8 cellular contexts compared by ENCODE assay signal in the genomic region with DNA sequence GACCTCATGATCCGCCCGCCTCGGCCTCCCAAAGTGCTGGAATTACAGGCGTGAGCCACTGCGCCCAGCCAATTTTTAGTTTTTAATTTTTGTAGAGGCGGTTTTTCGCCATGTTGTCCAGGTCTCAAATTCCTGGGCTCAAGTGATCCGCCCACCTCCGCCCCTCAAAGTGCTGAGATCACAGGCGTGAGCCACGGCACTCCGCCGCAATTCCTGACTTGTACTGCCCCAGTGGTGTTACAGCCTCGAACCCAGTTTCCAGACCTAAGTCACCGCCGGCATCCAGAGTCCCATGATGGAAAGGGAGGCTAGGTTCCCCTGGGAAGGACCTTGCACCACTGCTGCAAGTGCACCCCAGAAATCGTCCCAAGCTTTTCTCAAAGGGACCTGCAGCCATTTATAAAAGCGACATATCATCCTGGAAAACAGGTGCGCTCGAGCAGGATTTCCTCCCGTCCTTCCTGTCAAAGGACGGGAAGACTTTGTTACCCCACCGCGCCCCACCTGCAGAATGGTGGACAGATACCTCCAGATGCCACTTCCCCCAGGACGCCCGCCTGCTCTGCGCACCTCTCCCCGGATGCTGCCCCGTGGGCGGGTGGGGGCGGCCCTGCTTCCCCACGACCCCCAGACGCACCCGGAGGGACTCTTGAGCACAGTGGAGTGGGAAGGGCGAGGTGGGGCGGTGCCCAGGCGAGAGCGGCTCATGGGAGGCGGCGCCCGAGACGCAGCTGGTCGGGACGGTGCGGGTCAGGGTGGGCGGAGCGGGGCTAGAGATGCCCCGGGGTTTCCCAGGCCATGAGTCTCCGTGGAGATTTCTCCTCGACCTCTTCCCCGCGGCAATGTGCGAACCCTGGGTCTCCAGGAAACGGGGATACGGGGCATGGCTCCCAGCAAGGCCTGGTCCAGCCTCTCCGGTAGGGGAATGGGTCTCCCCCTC. TPM values are rescaled to one million over a fixed set of nuclear protein-coding genes. Genes with fewer than 3 reads are reported as not detected.
A peak's percentile ranks its signal among the peaks of the same experiment; 100 is the strongest.
DNase-seq lines count a peak whose midpoint lies in the region; ATAC-seq, FAIRE-seq and TF ChIP-seq lines count a peak whose summit lies in the region.

No MANE protein-coding gene starts in this region.

- H3K18ac ChIP-seq in H9 (ENCODE audit: insufficient read length, low read depth, low read length) = peak overlapping the region; percentile 96

- peak overlapping the region; percentile 39 for H2BK120ac ChIP-seq in H9 (ENCODE audit: low read depth, low read length, poor library complexity, severe bottlenecking)

- no peak overlapping the region for H2AK5ac ChIP-seq in H9 (ENCODE audit: insufficient read length, low read length)

- no peak overlapping the region for H4K8ac ChIP-seq in H9 (replicated peaks; ENCODE audit: insufficient read length, low read depth, low read length)

- H2AFZ ChIP-seq in H9 (ENCODE audit: low read length) = no peak overlapping the region
- H2AFZ ChIP-seq in mammary epithelial cell (ENCODE audit: low read depth, low read length) = peak overlapping the region; percentile 51

- no peaks in the 10 kb centered on the region for H3K4me1 ChIP-seq in H9 (ENCODE audit: insufficient read depth, low read length)
- peaks cover 9% of the 10 kb centered on the region for H3K4me1 ChIP-seq in mammary epithelial cell (ENCODE audit: insufficient read depth, low read length)
- peaks cover 7 to 21% of the 10 kb centered on the region in 2 donors for H3K4me1 ChIP-seq in kidney (ENCODE audit: control insufficient read depth in 1 of 2, insufficient read depth in 1 of 2, low read depth in 1 of 2, low read length in 2 of 2)

- in situ Hi-C loops in mammary epithelial cell (cut with MboI; ENCODE audit: low sequenced_read_pairs in 2 of 2) = no loop called here

- H2BK5ac ChIP-seq in H9 (ENCODE audit: insufficient read length, low read length) = no peak overlapping the region

- H3K79me1 ChIP-seq in H9 (ENCODE audit: insufficient read depth, low read depth, low read length, poor library complexity, severe bottlenecking) = no peaks in the 10 kb centered on the region

- peak overlapping the region; percentile 36 for H4K91ac ChIP-seq in H9 (ENCODE audit: insufficient read length, low read depth, low read length)

- H3K9ac ChIP-seq in H9 (ENCODE audit: extremely low read depth, insufficient read length, low read length) (peak overlapping the region; percentile 95), mammary epithelial cell (ENCODE audit: insufficient read depth, low read length) (peak overlapping the region; percentile 70), kidney (ENCODE audit: low read length in 2 of 2) (peak overlapping the region; percentile 43 to 69)

- no peak overlapping the region for H3T11ph ChIP-seq in H9 (ENCODE audit: low read length)

- H4K5ac ChIP-seq in H9 (ENCODE audit: insufficient read length, low read depth, low read length) = peak overlapping the region; percentile 60

- CTCF ChIA-PET in mammary epithelial cell (lab: Charles Lee; ENCODE audit: low non-redundant PET) = no interaction called here

- peak overlapping the region; percentile 97 to 99 (median 99) for H3K27ac Mint-ChIP-seq in H9
- peak overlapping the region; percentile 100 for H3K27ac Mint-ChIP-seq in T-helper 17 cell

- WGBS in H9 (ENCODE audit: extremely low coverage, insufficient read length, low lambda C conversion rate) = no CpG with 5 or more reads among the region's 56 CpGs
- WGBS in mammary epithelial cell (ENCODE audit: low coverage, missing lambda C conversion rate) = 41% methylated on average over 20 of the region's 56 CpGs

- no peak overlapping the region; the same call in 1 of the 2 replicates for H2BK15ac ChIP-seq in H9 (ENCODE audit: low read depth, low read length)

- TF ChIP-seq CTCF in GM12875 (IDR thresholded peaks at IDR 0.05; ENCODE audit: borderline replicate concordance, insufficient read depth, low read depth, low read length) (no peak), H9 (conservative IDR thresholded peaks at IDR 0.05) (no peak), mammary epithelial cell (conservative IDR thresholded peaks at IDR 0.05 in 1 of 2, IDR thresholded peaks at IDR 0.05 in 1 of 2; ENCODE audit: extremely low read depth in 1 of 2, insufficient read depth in 1 of 2, low read depth in 1 of 2, low read length in 2 of 2) (no peak), kidney (IDR thresholded peaks at IDR 0.05; ENCODE audit: borderline replicate concordance, extremely low read depth, insufficient read depth) (no peak)

- peaks cover 0 to 15% of the 10 kb centered on the region in 2 experiments; a peak in 2 of 4 replicates for H3K4me1 Mint-ChIP-seq in H9
- peaks cover 17% of the 10 kb centered on the region for H3K4me1 Mint-ChIP-seq in T-helper 17 cell

- H3K4me3 ChIP-seq in GM12875 (ENCODE audit: low read depth, low read length) (peak overlapping the region; percentile 85), mammary epithelial cell (replicated peaks in 1 of 3; ENCODE audit: insufficient read depth in 1 of 3, low read depth in 2 of 3, low read length in 3 of 3) (peak overlapping the region; percentile 63 to 70 (median 68)), kidney (ENCODE audit: low read length in 2 of 2) (peak overlapping the region; percentile 72 to 90)

- H3K9me3 ChIP-seq in H9 (ENCODE audit: control insufficient read depth, low read depth, low read length) (peaks cover 26% of the 10 kb centered on the region), T-helper 17 cell (ENCODE audit: control insufficient read depth, low read length, poor library complexity, severe bottlenecking) (no peaks in the 10 kb centered on the region), mammary epithelial cell (replicated peaks; ENCODE audit: insufficient read depth, low read length) (peaks cover 4% of the 10 kb centered on the region), kidney (ENCODE audit: control insufficient read depth in 1 of 2, low read length in 2 of 2) (no peaks in the 10 kb centered on the region)

- H3K79me2 ChIP-seq in H9 (ENCODE audit: insufficient read depth, low read length) (peaks cover 3% of the 10 kb centered on the region; the same call in 1 of the 2 replicates), mammary epithelial cell (ENCODE audit: insufficient read depth, low read length) (peaks cover 21% of the 10 kb centered on the region)

- H3K4me3 Mint-ChIP-seq in H9 (peak overlapping the region; percentile 96 to 97), T-helper 17 cell (peak overlapping the region; percentile 99)

- H4K20me1 ChIP-seq in H9 (ENCODE audit: control insufficient read depth, insufficient read depth, insufficient read length) (no peaks in the 10 kb centered on the region), mammary epithelial cell (ENCODE audit: insufficient read depth, low read length) (no peaks in the 10 kb centered on the region)

- H3K27me3 Mint-ChIP-seq in H9 (ENCODE audit: low read depth) = peaks cover 5% of the 10 kb centered on the region
- no peaks in the 10 kb centered on the region for H3K27me3 Mint-ChIP-seq in T-helper 17 cell

- peak overlapping the region; percentile 98; the same call in 1 of the 2 replicates for H3K14ac ChIP-seq in H9 (ENCODE audit: insufficient read depth, low read length)

- no peak overlapping the region for H3K23ac ChIP-seq in H9 (ENCODE audit: insufficient read length, low read depth, low read length)

- peak; percentile 63 for DNase-seq in H9
- peak; percentile 64 for DNase-seq in LHCN-M2 (ENCODE audit: low read depth)
- DNase-seq in T-helper 17 cell = peak in 2 of 3 donors; percentile 31 to 35
- peak; percentile 58 for DNase-seq in mammary epithelial cell
- DNase-seq in kidney = peak; percentile 94
- DNase-seq in stimulated activated CD4-positive, alpha-beta T cell treated with anti-CD3 and anti-CD28 coated beads, Interleukin-12 subunit alpha, Interleukin-12 subunit beta, amount 100 ng/mL, for 4 hours = peak; percentile 66
- no peak for DNase-seq in GOT3 (lab: John Stamatoyannopoulos, UW)

- H3K27ac ChIP-seq in H9 (ENCODE audit: insufficient read length, low read depth, low read length) = peak overlapping the region; percentile 65
- H3K27ac ChIP-seq in mammary epithelial cell (ENCODE audit: insufficient read depth, low read depth, low read length) = peak overlapping the region; percentile 82
- peak overlapping the region; percentile 96 to 98 for H3K27ac ChIP-seq in kidney (ENCODE audit: low read depth in 2 of 2, low read length in 2 of 2)

- H3K27me3 ChIP-seq in H9 (ENCODE audit: insufficient read depth, low read length) (no peaks in the 10 kb centered on the region), mammary epithelial cell (ENCODE audit: insufficient read depth, low read length) (no peaks in the 10 kb centered on the region)

- intact Hi-C loops in mammary epithelial cell (cut with micrococcal nuclease) (no loop called here), kidney (cut with DNase I) (no loop called here)

- BruUV-seq in mammary epithelial cell (replicated peaks; lab: Mats Ljungman, UMichigan) = no TSS peak

- peaks cover 48 to 50% of the 10 kb centered on the region in 2 experiments for H3K9me3 Mint-ChIP-seq in H9

- H2BK12ac ChIP-seq in H9 (ENCODE audit: insufficient read length, low read depth, low read length) = no peak overlapping the region

- peak; percentile 37 for ATAC-seq in T-helper 17 cell

- H3K4ac ChIP-seq in H9 (ENCODE audit: low read depth, low read length) = peak overlapping the region; percentile 56

- dilution Hi-C loops in mammary epithelial cell (cut with HindIII; ENCODE audit: low sequenced_read_pairs) = no loop called here

- no peak overlapping the region for H3K56ac ChIP-seq in H9 (ENCODE audit: insufficient read length, low read depth, low read length)

- H3K36me3 ChIP-seq in mammary epithelial cell (ENCODE audit: insufficient read depth, low read length) = peaks cover 8% of the 10 kb centered on the region
- peaks cover 8 to 15% of the 10 kb centered on the region in 2 donors for H3K36me3 ChIP-seq in kidney (ENCODE audit: control insufficient read depth in 1 of 2, insufficient read depth in 2 of 2, low read length in 2 of 2)

- H3K4me2 ChIP-seq in H9 (ENCODE audit: insufficient read depth, insufficient read length, low read length) = peak overlapping the region; percentile 91
- H3K4me2 ChIP-seq in mammary epithelial cell (ENCODE audit: insufficient read depth, low read depth, low read length) = peak overlapping the region; percentile 97

- H3K23me2 ChIP-seq in H9 (ENCODE audit: insufficient read length, low read depth, low read length, poor library complexity, severe bottlenecking) = peaks cover 16% of the 10 kb centered on the region

- FAIRE-seq in kidney (lab: Jason Lieb, UNC) = no peak

- H3K36me3 Mint-ChIP-seq in H9 (ENCODE audit: insufficient read depth in 1 of 3, low read depth in 3 of 3) (peaks cover 30 to 40% (median 30%) of the 10 kb centered on the region in 3 experiments), T-helper 17 cell (ENCODE audit: low read depth) (peaks cover 7% of the 10 kb centered on the region)

- H2BK20ac ChIP-seq in H9 (ENCODE audit: low read depth, low read length, poor library complexity, severe bottlenecking) = no peak overlapping the region

RNA-seq across cellular contexts. Expression of gene RPL10, which starts 1.0 kb away (rescaled TPM):
- total RNA-seq in H9 (2021) (2,110 and 2,124 TPM in 2 replicates), LHCN-M2 (2014; rRNA removed) (2,668 and 4,535 TPM in 2 replicates), T-helper 17 cell (1,000 to 10,000 TPM; 4,596 to 4,820 TPM), mammary epithelial cell (1,000 to 10,000 TPM; 1,996 to 2,155 TPM), kidney (2,684 TPM)
- polyA plus RNA-seq in LHCN-M2 (2012) = 3,666 TPM
- polyA plus RNA-seq in mammary epithelial cell (5,021 TPM), kidney (ENCODE audit: insufficient read depth, low read depth, low replicate concordance) (2,858 TPM)
- 1,289 TPM for polyA minus RNA-seq in mammary epithelial cell

RNA-seq across cellular contexts. Expression of gene DNASE1L1, which starts 11.8 kb away (rescaled TPM):
- total RNA-seq in H9 (2021) = 14.2 and 14.5 TPM in 2 replicates
- total RNA-seq in LHCN-M2 (2014; rRNA removed) = 96.6 and 104 TPM in 2 replicates
- 91.3 TPM for polyA plus RNA-seq in LHCN-M2 (2012)
- 10 to 100 TPM; 20.5 to 22.6 TPM for total RNA-seq in T-helper 17 cell
- total RNA-seq in mammary epithelial cell = 10 to 100 TPM; 17.8 to 30.5 TPM
- 25.2 TPM for polyA plus RNA-seq in mammary epithelial cell
- polyA minus RNA-seq in mammary epithelial cell = 20.6 TPM
- total RNA-seq in kidney = 33.8 TPM
- polyA plus RNA-seq in kidney (ENCODE audit: insufficient read depth, low read depth, low replicate concordance) = 28.0 TPM

RNA-seq across cellular contexts. Expression of gene TAFAZZIN, which starts 14.1 kb away (rescaled TPM):
- total RNA-seq in H9 (2021) (24.7 and 25.5 TPM in 2 replicates), LHCN-M2 (2014; rRNA removed) (28.2 and 159 TPM in 2 replicates), T-helper 17 cell (10 to 100 TPM; 84.1 to 95.7 TPM), mammary epithelial cell (10 to 100 TPM; 19.5 to 31.0 TPM), kidney (40.2 TPM)
- 15.1 TPM for polyA plus RNA-seq in LHCN-M2 (2012)
- polyA plus RNA-seq in mammary epithelial cell (18.6 TPM), kidney (ENCODE audit: insufficient read depth, low read depth, low replicate concordance) (33.3 TPM)
- 22.8 TPM for polyA minus RNA-seq in mammary epithelial cell

RNA-seq across cellular contexts. Expression of gene EMD, which starts 18.1 kb away (rescaled TPM):
- 113 and 115 TPM in 2 replicates for total RNA-seq in H9 (2021)
- total RNA-seq in LHCN-M2 (2014; rRNA removed) = 67.0 and 77.3 TPM in 2 replicates
- 123 TPM for polyA plus RNA-seq in LHCN-M2 (2012)
- 100 to 1,000 TPM; 121 to 132 TPM for total RNA-seq in T-helper 17 cell
- total RNA-seq in mammary epithelial cell = 10 to 100 TPM; 22.7 to 71.9 TPM
- polyA plus RNA-seq in mammary epithelial cell = 51.6 TPM
- polyA minus RNA-seq in mammary epithelial cell = 55.3 TPM
- total RNA-seq in kidney = 79.6 TPM
- polyA plus RNA-seq in kidney (ENCODE audit: insufficient read depth, low read depth, low replicate concordance) = 102 TPM

RNA-seq across cellular contexts. Expression of gene FLNA, which starts 22.8 kb away (rescaled TPM):
- total RNA-seq in H9 (2021) (946 and 957 TPM in 2 replicates), LHCN-M2 (2014; rRNA removed) (1,374 and 1,654 TPM in 2 replicates), T-helper 17 cell (1,000 to 10,000 TPM; 1,780 to 2,536 TPM), mammary epithelial cell (1,000 to 10,000 TPM; 1,826 to 3,975 TPM), kidney (1,036 TPM)
- 2,189 TPM for polyA plus RNA-seq in LHCN-M2 (2012)
- polyA plus RNA-seq in mammary epithelial cell (681 TPM), kidney (ENCODE audit: insufficient read depth, low read depth, low replicate concordance) (421 TPM)
- 2,798 TPM for polyA minus RNA-seq in mammary epithelial cell
